ENCODE assay signal across 10 cellular contexts in the genomic region with DNA sequence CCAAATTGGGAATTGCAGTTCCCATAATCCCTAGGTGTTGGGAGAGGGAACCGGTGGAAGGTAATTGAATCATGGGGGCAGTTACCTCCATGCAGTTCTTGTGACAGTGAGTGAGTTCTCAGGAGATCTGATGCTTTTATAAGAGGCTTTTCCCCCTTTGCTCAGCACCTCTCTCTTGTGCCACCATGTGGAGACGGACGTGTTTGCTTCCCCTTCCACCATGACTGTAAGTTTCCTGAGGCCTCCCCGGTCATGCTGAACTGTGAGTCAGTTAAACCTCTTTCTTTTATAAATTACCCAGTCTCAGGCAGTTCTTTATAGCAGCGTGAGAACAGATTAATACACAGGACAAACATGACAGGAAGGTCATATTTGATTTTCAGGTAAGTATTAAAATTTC. TPM values are rescaled to one million over a fixed set of nuclear protein-coding genes. Genes with fewer than 3 reads are reported as not detected.
DNase-seq lines count a peak whose midpoint lies in the region; ATAC-seq and TF ChIP-seq lines count a peak whose summit lies in the region.
"Had no signal": no experiment of that assay in that cellular context is flagged by ENCODE, and none has a peak within 500 bp of the region (broad histone marks: within the 10 kb centered on the region; RNA-seq: fewer than 3 reads in every experiment).

No MANE protein-coding gene starts in this region.

- DNase-seq in DMS53 (lab: John Stamatoyannopoulos, UW) (peak; percentile 24), DMS53 treated with DMSO at 0.1 percent for 48 hours (lab: John Stamatoyannopoulos, UW; ENCODE audit: unreplicated experiment) (no peak), NAMALWA (ENCODE audit: low spot score) (peak; percentile 65), osteocyte (ENCODE audit: extremely low spot score, unreplicated experiment) (no peak), hepatic stellate cell (ENCODE audit: low spot score) (no peak), KG1 (lab: John Stamatoyannopoulos, UW) (no peak)
- DNase-seq in activated naive CD8-positive, alpha-beta T cell treated with anti-CD3 and anti-CD28 coated beads, Interleukin-2, amount 50 U/mL, for 24 hours: no peak
- DNase-seq: nephron progenitor cell had no signal

- TF ChIP-seq CTCF in osteocyte (IDR thresholded peaks at IDR 0.05): peak; percentile 34

- H3K9me3 Mint-ChIP-seq in activated naive CD8-positive, alpha-beta T cell treated with anti-CD3 and anti-CD28 coated beads, Interleukin-2, amount 50 U/mL, for 24 hours: no peaks in the 10 kb centered on the region
- H3K9me3 Mint-ChIP-seq in osteocyte (ENCODE audit: unreplicated experiment): no peaks in the 10 kb centered on the region
- H3K9me3 Mint-ChIP-seq: nephron progenitor cell had no signal

- no peak overlapping the region for H3K4me3 Mint-ChIP-seq in activated naive CD8-positive, alpha-beta T cell treated with anti-CD3 and anti-CD28 coated beads, Interleukin-2, amount 50 U/mL, for 24 hours
- H3K4me3 Mint-ChIP-seq in osteocyte (ENCODE audit: unreplicated experiment): no peak overlapping the region
- H3K4me3 Mint-ChIP-seq: activated naive CD8-positive, alpha-beta T cell; nephron progenitor cell had no signal

- H3K36me3 Mint-ChIP-seq in activated naive CD8-positive, alpha-beta T cell treated with anti-CD3 and anti-CD28 coated beads, Interleukin-2, amount 50 U/mL, for 24 hours (ENCODE audit: low read depth): no peaks in the 10 kb centered on the region
- H3K36me3 Mint-ChIP-seq in osteocyte (ENCODE audit: unreplicated experiment): no peaks in the 10 kb centered on the region
- H3K36me3 Mint-ChIP-seq: activated naive CD8-positive, alpha-beta T cell had no signal

- no peaks in the 10 kb centered on the region for H3K27me3 Mint-ChIP-seq in activated naive CD8-positive, alpha-beta T cell treated with anti-CD3 and anti-CD28 coated beads, Interleukin-2, amount 50 U/mL, for 24 hours
- H3K27me3 Mint-ChIP-seq in osteocyte (ENCODE audit: unreplicated experiment): no peaks in the 10 kb centered on the region
- H3K27me3 Mint-ChIP-seq: activated naive CD8-positive, alpha-beta T cell had no signal

- ATAC-seq in activated naive CD8-positive, alpha-beta T cell treated with anti-CD3 and anti-CD28 coated beads, Interleukin-2, amount 50 U/mL, for 24 hours: peak; percentile 61
- no peak for ATAC-seq in HG03159 (IDR thresholded peaks at IDR 0.05; ENCODE audit: unreplicated experiment)

- H3K4me1 Mint-ChIP-seq in activated naive CD8-positive, alpha-beta T cell treated with anti-CD3 and anti-CD28 coated beads, Interleukin-2, amount 50 U/mL, for 24 hours: peaks cover 38% of the 10 kb centered on the region
- peaks cover 14% of the 10 kb centered on the region for H3K4me1 Mint-ChIP-seq in osteocyte (ENCODE audit: unreplicated experiment)
- H3K4me1 Mint-ChIP-seq: nephron progenitor cell had no signal

- H3K27ac Mint-ChIP-seq in activated naive CD8-positive, alpha-beta T cell treated with anti-CD3 and anti-CD28 coated beads, Interleukin-2, amount 50 U/mL, for 24 hours: no peak overlapping the region
- H3K27ac Mint-ChIP-seq in osteocyte (ENCODE audit: unreplicated experiment): no peak overlapping the region
- H3K27ac Mint-ChIP-seq: nephron progenitor cell had no signal

RNA-seq across cellular contexts. Expression of a gene that starts 25.3 kb away (rescaled TPM):
- total RNA-seq in osteocyte: 24.3 and 26.2 TPM in 2 replicates

Comparison
In these comparisons a context has a peak if more than half of its experiments do, and no peak if none do; other contexts are left out.
1. DNase-seq: peak in DMS53 (single experiment) and NAMALWA (single experiment); none in DMS53 treated with DMSO at 0.1 percent for 48 hours (single experiment), activated naive CD8-positive, alpha-beta T cell treated with anti-CD3 and anti-CD28 coated beads, Interleukin-2, amount 50 U/mL, for 24 hours (single experiment), osteocyte (single experiment), hepatic stellate cell (single experiment) and KG1 (single experiment).